ENCODE assay signal across 16 cellular contexts in genomic region chr9:89555016-89555415, GRCh38.
"Had no signal": no experiment of that assay in that cellular context is flagged by ENCODE, and none has a peak within 500 bp of the region (broad histone marks: within the 10 kb centered on the region; RNA-seq: fewer than 3 reads in every experiment).

No MANE protein-coding gene starts in this region.

- H3K4me3 ChIP-seq: breast epithelium, esophagus squamous epithelium, ovary, right lobe of liver, tibial nerve had no signal

- H3K27me3 ChIP-seq: esophagus squamous epithelium, ovary, right lobe of liver, tibial nerve had no signal

- FAIRE-seq: endothelial cell of umbilical vein had no signal

- H3K4me1 ChIP-seq: breast epithelium had no signal

- H3K36me3 ChIP-seq: breast epithelium, esophagus squamous epithelium, ovary, right lobe of liver, tibial nerve had no signal

- DNase-seq: activated CD4-positive, alpha-beta T cell treated with anti-CD3 and anti-CD28 coated beads for 36 hours; activated CD8-positive, alpha-beta T cell treated with anti-CD3 and anti-CD28 coated beads for 36 hours; activated gamma-delta T cell; activated T-cell treated with anti-CD3 and anti-CD28 coated beads, Interleukin-2, amount 50 U/mL, for 4 hours; anterior cingulate cortex; cerebellar nuclear complex; effector CD8-positive, alpha-beta T cell; esophagus squamous epithelium; hippocampal formation; mesendoderm; ovary; T-helper 2 cell had no signal

- H3K27ac ChIP-seq: esophagus squamous epithelium, ovary, tibial nerve had no signal

- H3K9me3 ChIP-seq: breast epithelium, esophagus squamous epithelium, ovary, right lobe of liver, tibial nerve had no signal
